Comparison of ENCODE assay signal across 38 cellular contexts in genomic region chr18:37836571-37836970, GRCh38.
"Had no signal": no experiment of that assay in that cellular context is flagged by ENCODE, and none has a peak within 500 bp of the region (broad histone marks: within the 10 kb centered on the region; RNA-seq: fewer than 3 reads in every experiment).

No MANE protein-coding gene starts in this region.

- H3K36me3 ChIP-seq: adrenal gland, ascending aorta, brain microvascular endothelial cell, breast epithelium, cardiac muscle cell had no signal

- H3K9me3 ChIP-seq: adrenal gland, ascending aorta, body of pancreas had no signal

- H3K36me3 Mint-ChIP-seq: activated naive CD4-positive, alpha-beta T cell treated with anti-CD3 and anti-CD28 coated beads, Interleukin-2, amount 10 ng/mL, durations not matched to agents 7 days and 5 days; activated naive CD4-positive, alpha-beta T cell treated with anti-CD3 and anti-CD28 coated beads, Interleukin-2, amount 50 U/mL, for 24 hours; activated naive CD8-positive, alpha-beta T cell; activated naive CD8-positive, alpha-beta T cell treated with anti-CD3 and anti-CD28 coated beads for 36 hours; activated naive CD8-positive, alpha-beta T cell treated with anti-CD3 and anti-CD28 coated beads, Interleukin-2, amount 10 ng/mL, durations not matched to agents 7 days and 5 days; brain had no signal

- H3K4me3 Mint-ChIP-seq: activated naive CD4-positive, alpha-beta T cell treated with anti-CD3 and anti-CD28 coated beads for 36 hours; activated naive CD4-positive, alpha-beta T cell treated with anti-CD3 and anti-CD28 coated beads, Interleukin-2, amount 10 ng/mL, durations not matched to agents 7 days and 5 days; activated naive CD4-positive, alpha-beta T cell treated with anti-CD3 and anti-CD28 coated beads, Interleukin-2, amount 50 U/mL, for 24 hours; activated naive CD8-positive, alpha-beta T cell; activated naive CD8-positive, alpha-beta T cell treated with anti-CD3 and anti-CD28 coated beads for 36 hours; activated naive CD8-positive, alpha-beta T cell treated with anti-CD3 and anti-CD28 coated beads, Interleukin-2, amount 10 ng/mL, durations not matched to agents 7 days and 5 days; activated naive CD8-positive, alpha-beta T cell treated with anti-CD3 and anti-CD28 coated beads, Interleukin-2, amount 50 U/mL, for 24 hours; activated T-cell treated with anti-CD3 and anti-CD28 coated beads, Interleukin-2, amount 50 U/mL, for 24 hours; activated T-cell treated with anti-CD3 and anti-CD28 coated beads, Interleukin-2, amount 50 U/mL, for 4 hours; activated T-cell treated with anti-CD3 and anti-CD28 coated beads, Interleukin-2, amount 50 U/mL, for 72 hours; activated T-helper 1 cell treated with anti-CD3 and anti-CD28 coated beads, Interleukin-12 subunit alpha, Interleukin-12 subunit beta, Interleukin-2, Interleukin-4 antibody, amounts not matched to agents 30 ng/mL and 10 ng/mL and 1 ng/mL, durations not matched to agents 14 hours and 24 hours and 36 hours; activated T-helper 17 cell treated with anti-CD3 and anti-CD28 coated beads, Interleukin-2, amount 50 U/mL, for 72 hours; brain; central memory CD8-positive, alpha-beta T cell had no signal

- H3K27ac ChIP-seq: adrenal gland, ascending aorta, body of pancreas, brain microvascular endothelial cell, breast epithelium, cardiac muscle cell had no signal

- H3K27me3 ChIP-seq: adrenal gland, ascending aorta, body of pancreas, brain microvascular endothelial cell, breast epithelium, cardiac muscle cell had no signal

- H3K4me3 ChIP-seq: adrenal gland, ascending aorta, body of pancreas, breast epithelium, cardiac muscle cell had no signal

- H3K4me1 Mint-ChIP-seq: activated naive CD4-positive, alpha-beta T cell treated with anti-CD3 and anti-CD28 coated beads, Interleukin-2, amount 10 ng/mL, durations not matched to agents 7 days and 5 days; activated naive CD4-positive, alpha-beta T cell treated with anti-CD3 and anti-CD28 coated beads, Interleukin-2, amount 50 U/mL, for 24 hours; activated naive CD8-positive, alpha-beta T cell treated with anti-CD3 and anti-CD28 coated beads for 36 hours; activated naive CD8-positive, alpha-beta T cell treated with anti-CD3 and anti-CD28 coated beads, Interleukin-2, amount 10 ng/mL, durations not matched to agents 7 days and 5 days; activated naive CD8-positive, alpha-beta T cell treated with anti-CD3 and anti-CD28 coated beads, Interleukin-2, amount 50 U/mL, for 24 hours; activated T-helper 17 cell treated with anti-CD3 and anti-CD28 coated beads, Interleukin-2, amount 50 U/mL, for 72 hours; brain; central memory CD8-positive, alpha-beta T cell had no signal

- DNase-seq: activated effector memory CD4-positive, alpha-beta T cell treated with anti-CD3 and anti-CD28 coated beads, Interleukin-2, amount 50 U/mL, for 16 hours; activated effector memory CD4-positive, alpha-beta T cell treated with Interleukin-2 at 50 U/mL for 16 hours; activated gamma-delta T cell; activated gamma-delta T cell treated with Interleukin-2 at 50 U/mL for 16 hours; activated naive CD4-positive, alpha-beta T cell; activated naive CD4-positive, alpha-beta T cell treated with anti-CD3 and anti-CD28 coated beads for 36 hours; activated naive CD4-positive, alpha-beta T cell treated with anti-CD3 and anti-CD28 coated beads, Interleukin-2, amount 10 ng/mL, durations not matched to agents 7 days and 5 days; activated naive CD4-positive, alpha-beta T cell treated with anti-CD3 and anti-CD28 coated beads, Interleukin-2, amount 50 U/mL, for 16 hours; activated naive CD4-positive, alpha-beta T cell treated with Interleukin-2 at 50 U/mL for 16 hours; activated naive CD8-positive, alpha-beta T cell treated with anti-CD3 and anti-CD28 coated beads for 36 hours; activated naive CD8-positive, alpha-beta T cell treated with anti-CD3 and anti-CD28 coated beads, Interleukin-2, amount 10 ng/mL, durations not matched to agents 7 days and 5 days; activated naive CD8-positive, alpha-beta T cell treated with anti-CD3 and anti-CD28 coated beads, Interleukin-2, amount 50 U/mL, for 24 hours; activated T-cell treated with anti-CD3 and anti-CD28 coated beads, Interleukin-2, amount 50 U/mL, for 1 hour; activated T-cell treated with anti-CD3 and anti-CD28 coated beads, Interleukin-2, amount 50 U/mL, for 24 hours; activated T-cell treated with anti-CD3 and anti-CD28 coated beads, Interleukin-2, amount 50 U/mL, for 4 hours; activated T-cell treated with anti-CD3 and anti-CD28 coated beads, Interleukin-2, amount 50 U/mL, for 48 hours; activated T-cell treated with anti-CD3 and anti-CD28 coated beads, Interleukin-2, amount 50 U/mL, for 72 hours; adrenal gland; amniotic stem cell; amygdala; anterior cingulate cortex; aorta; body of pancreas; brain microvascular endothelial cell; caudate nucleus; central memory CD4-positive, alpha-beta T cell; cerebellar nuclear complex had no signal

- ATAC-seq: activated naive CD4-positive, alpha-beta T cell treated with anti-CD3 and anti-CD28 coated beads, Interleukin-2, amount 50 U/mL, for 72 hours; activated naive CD8-positive, alpha-beta T cell treated with anti-CD3 and anti-CD28 coated beads, Interleukin-2, amount 50 U/mL, for 24 hours; activated T-cell treated with anti-CD3 and anti-CD28 coated beads, Interleukin-2, amount 50 U/mL, for 4 hours; activated T-cell treated with anti-CD3 and anti-CD28 coated beads, Interleukin-2, amount 50 U/mL, for 72 hours; activated T-helper 17 cell treated with anti-CD3 and anti-CD28 coated beads, Interleukin-2, amount 50 U/mL, for 72 hours; body of pancreas had no signal

- H3K27ac Mint-ChIP-seq: activated naive CD4-positive, alpha-beta T cell treated with anti-CD3 and anti-CD28 coated beads for 36 hours; activated naive CD4-positive, alpha-beta T cell treated with anti-CD3 and anti-CD28 coated beads, Interleukin-2, amount 10 ng/mL, durations not matched to agents 7 days and 5 days; activated naive CD4-positive, alpha-beta T cell treated with anti-CD3 and anti-CD28 coated beads, Interleukin-2, amount 50 U/mL, for 24 hours; activated naive CD4-positive, alpha-beta T cell treated with anti-CD3 and anti-CD28 coated beads, Interleukin-2, amount 50 U/mL, for 72 hours; activated naive CD8-positive, alpha-beta T cell; activated naive CD8-positive, alpha-beta T cell treated with anti-CD3 and anti-CD28 coated beads for 36 hours; activated naive CD8-positive, alpha-beta T cell treated with anti-CD3 and anti-CD28 coated beads, Interleukin-2, amount 10 ng/mL, durations not matched to agents 7 days and 5 days; activated naive CD8-positive, alpha-beta T cell treated with anti-CD3 and anti-CD28 coated beads, Interleukin-2, amount 50 U/mL, for 24 hours; activated T-cell treated with anti-CD3 and anti-CD28 coated beads, Interleukin-2, amount 50 U/mL, for 24 hours; activated T-cell treated with anti-CD3 and anti-CD28 coated beads, Interleukin-2, amount 50 U/mL, for 72 hours; activated T-helper 1 cell treated with anti-CD3 and anti-CD28 coated beads, Interleukin-12 subunit alpha, Interleukin-12 subunit beta, Interleukin-2, Interleukin-4 antibody, amounts not matched to agents 30 ng/mL and 10 ng/mL and 1 ng/mL, durations not matched to agents 14 hours and 24 hours and 36 hours; activated T-helper 17 cell treated with anti-CD3 and anti-CD28 coated beads, Interleukin-2, amount 50 U/mL, for 72 hours; activated T-helper 2 cell treated with anti-CD3 and anti-CD28 coated beads, Interferon-gamma antibody, Interleukin-2, Interleukin-4, amounts not matched to agents 10 μg/mL and 5 μg/mL and 100 μg/mL, durations not matched to agents 14 hours and 24 hours and 36 hours; brain had no signal

- H3K27me3 Mint-ChIP-seq: activated naive CD4-positive, alpha-beta T cell treated with anti-CD3 and anti-CD28 coated beads, Interleukin-2, amount 10 ng/mL, durations not matched to agents 7 days and 5 days; activated naive CD4-positive, alpha-beta T cell treated with anti-CD3 and anti-CD28 coated beads, Interleukin-2, amount 50 U/mL, for 24 hours; activated naive CD8-positive, alpha-beta T cell treated with anti-CD3 and anti-CD28 coated beads for 36 hours; activated naive CD8-positive, alpha-beta T cell treated with anti-CD3 and anti-CD28 coated beads, Interleukin-2, amount 10 ng/mL, durations not matched to agents 7 days and 5 days; activated naive CD8-positive, alpha-beta T cell treated with anti-CD3 and anti-CD28 coated beads, Interleukin-2, amount 50 U/mL, for 24 hours; activated T-cell treated with anti-CD3 and anti-CD28 coated beads, Interleukin-2, amount 50 U/mL, for 24 hours; activated T-helper 17 cell treated with anti-CD3 and anti-CD28 coated beads, Interleukin-2, amount 50 U/mL, for 72 hours; central memory CD8-positive, alpha-beta T cell had no signal

- H3K9me3 Mint-ChIP-seq: activated naive CD4-positive, alpha-beta T cell treated with anti-CD3 and anti-CD28 coated beads, Interleukin-2, amount 50 U/mL, for 24 hours; activated naive CD8-positive, alpha-beta T cell treated with anti-CD3 and anti-CD28 coated beads, Interleukin-2, amount 50 U/mL, for 24 hours; activated T-helper 17 cell treated with anti-CD3 and anti-CD28 coated beads, Interleukin-2, amount 50 U/mL, for 72 hours had no signal

- H3K4me1 ChIP-seq: adrenal gland, ascending aorta, body of pancreas, breast epithelium had no signal
